Comparison of ENCODE assay signal across 8 cellular contexts in the genomic region with DNA sequence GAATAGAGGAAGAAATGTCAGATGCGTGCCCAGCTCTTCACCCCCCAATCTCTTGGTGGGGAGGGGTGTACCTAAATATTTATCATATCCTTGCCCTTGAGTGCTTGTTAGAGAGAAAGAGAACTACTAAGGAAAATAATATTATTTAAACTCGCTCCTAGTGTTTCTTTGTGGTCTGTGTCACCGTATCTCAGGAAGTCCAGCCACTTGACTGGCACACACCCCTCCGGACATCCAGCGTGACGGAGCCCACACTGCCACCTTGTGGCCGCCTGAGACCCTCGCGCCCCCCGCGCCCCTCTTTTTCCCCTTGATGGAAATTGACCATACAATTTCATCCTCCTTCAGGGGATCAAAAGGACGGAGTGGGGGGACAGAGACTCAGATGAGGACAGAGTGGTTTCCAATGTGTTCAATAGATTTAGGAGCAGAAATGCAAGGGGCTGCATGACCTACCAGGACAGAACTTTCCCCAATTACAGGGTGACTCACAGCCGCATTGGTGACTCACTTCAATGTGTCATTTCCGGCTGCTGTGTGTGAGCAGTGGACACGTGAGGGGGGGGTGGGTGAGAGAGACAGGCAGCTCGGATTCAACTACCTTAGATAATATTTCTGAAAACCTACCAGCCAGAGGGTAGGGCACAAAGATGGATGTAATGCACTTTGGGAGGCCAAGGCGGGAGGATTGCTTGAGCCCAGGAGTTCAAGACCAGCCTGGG. TPM values are rescaled to one million over a fixed set of nuclear protein-coding genes. Genes with fewer than 3 reads are reported as not detected.
DNase-seq lines count a peak whose midpoint lies in the region; ATAC-seq and TF ChIP-seq lines count a peak whose summit lies in the region.

No MANE protein-coding gene starts in this region.

- ATAC-seq in HG03378 (IDR thresholded peaks at IDR 0.05; ENCODE audit: unreplicated experiment): peak; percentile 61
- ATAC-seq in stimulated activated naive CD8-positive, alpha-beta T cell treated with anti-CD3 and anti-CD28 coated beads, Interleukin-15, amount 100 ng/mL, for 72 hours: peak; percentile 97

- no peaks in the 10 kb centered on the region for H3K9me2 ChIP-seq in OCI-LY1 (ENCODE audit: low read depth, low read length)

- no peaks in the 10 kb centered on the region for H3F3A ChIP-seq in OCI-LY1 (ENCODE audit: insufficient read depth, low read length)

- H3K27me3 Mint-ChIP-seq in nephron progenitor cell (ENCODE audit: low read depth, poor library complexity): peaks cover 16% of the 10 kb centered on the region
- peaks cover 45% of the 10 kb centered on the region for H3K27me3 Mint-ChIP-seq in stimulated activated naive CD8-positive, alpha-beta T cell treated with anti-CD3 and anti-CD28 coated beads, Interleukin-15, amount 100 ng/mL, for 72 hours

- DNase-seq in NCI-H345 (lab: John Stamatoyannopoulos, UW) (peak; percentile 25), NCI-H345 treated with DMSO at 0.1 percent for 48 hours (lab: John Stamatoyannopoulos, UW; ENCODE audit: unreplicated experiment) (no peak), epithelial cell of proximal tubule (ENCODE audit: low read depth) (peak; percentile 91), nephron progenitor cell (peak; percentile 75)
- peak; percentile 87 for DNase-seq in activated CD8-positive, alpha-beta memory T cell treated with anti-CD3 and anti-CD28 coated beads, Interleukin-2, amount 50 U/mL, for 4 hours
- peak; percentile 72 to 87 for DNase-seq in stimulated activated naive CD8-positive, alpha-beta T cell treated with anti-CD3 and anti-CD28 coated beads, Interleukin-15, amount 100 ng/mL, for 72 hours

- H3K4me1 Mint-ChIP-seq in nephron progenitor cell: peaks cover 62% of the 10 kb centered on the region
- peaks cover 72% of the 10 kb centered on the region for H3K4me1 Mint-ChIP-seq in stimulated activated naive CD8-positive, alpha-beta T cell treated with anti-CD3 and anti-CD28 coated beads, Interleukin-15, amount 100 ng/mL, for 72 hours

- H4K20me1 ChIP-seq in OCI-LY1 (ENCODE audit: insufficient read depth, low read length): no peaks in the 10 kb centered on the region

- TF ChIP-seq CTCF in OCI-LY1 (IDR thresholded peaks at IDR 0.05; ENCODE audit: low read length) (peak; percentile 98), epithelial cell of proximal tubule (conservative IDR thresholded peaks at IDR 0.05; ENCODE audit: low read depth, low read length) (peak; percentile 77), nephron progenitor cell (IDR thresholded peaks at IDR 0.05) (peak; percentile 78)

- no peak overlapping the region for H3K27ac ChIP-seq in OCI-LY1 (ENCODE audit: low read depth, low read length, poor library complexity, severe bottlenecking)

- H3K36me3 Mint-ChIP-seq in nephron progenitor cell (ENCODE audit: low read depth): no peaks in the 10 kb centered on the region

- peaks cover 4% of the 10 kb centered on the region for H3K4me1 ChIP-seq in OCI-LY1 (ENCODE audit: insufficient read depth, low read length, severe bottlenecking)

- H3K9me3 ChIP-seq in OCI-LY1 (ENCODE audit: low read length): no peaks in the 10 kb centered on the region

- no peaks in the 10 kb centered on the region for H3K9me3 Mint-ChIP-seq in nephron progenitor cell
- H3K9me3 Mint-ChIP-seq in stimulated activated naive CD8-positive, alpha-beta T cell treated with anti-CD3 and anti-CD28 coated beads, Interleukin-15, amount 100 ng/mL, for 72 hours: no peaks in the 10 kb centered on the region

- no peak overlapping the region for H3K9ac ChIP-seq in OCI-LY1 (ENCODE audit: low read length)

- no peak overlapping the region for H3K4me2 ChIP-seq in OCI-LY1 (ENCODE audit: low read length)

- H3K27ac Mint-ChIP-seq in nephron progenitor cell: peak overlapping the region; percentile 95
- H3K27ac Mint-ChIP-seq in stimulated activated naive CD8-positive, alpha-beta T cell treated with anti-CD3 and anti-CD28 coated beads, Interleukin-15, amount 100 ng/mL, for 72 hours: peak overlapping the region; percentile 81 to 93

- H3K4me3 Mint-ChIP-seq in nephron progenitor cell: peak overlapping the region; percentile 70
- peak overlapping the region; percentile 60 to 66 for H3K4me3 Mint-ChIP-seq in stimulated activated naive CD8-positive, alpha-beta T cell treated with anti-CD3 and anti-CD28 coated beads, Interleukin-15, amount 100 ng/mL, for 72 hours

- peaks cover 12% of the 10 kb centered on the region; the same call in 1 of the 2 replicates for H3K27me3 ChIP-seq in OCI-LY1 (ENCODE audit: insufficient read depth, low read length)

- H2AFZ ChIP-seq in OCI-LY1 (ENCODE audit: low read length): no peak overlapping the region

- no peaks in the 10 kb centered on the region for H3K79me2 ChIP-seq in OCI-LY1 (ENCODE audit: insufficient read depth, low read length)

- H3K4me3 ChIP-seq in OCI-LY1 (ENCODE audit: low read depth, low read length, poor library complexity, severe bottlenecking) (no peak overlapping the region), epithelial cell of proximal tubule (ENCODE audit: low read depth, low read length) (no peak overlapping the region)

- H3K36me3 ChIP-seq in OCI-LY1 (ENCODE audit: insufficient read depth, low read length): no peaks in the 10 kb centered on the region

RNA-seq across cellular contexts. Expression of gene SERPINE1, which starts 11.4 kb away (rescaled TPM):
- 160 and 249 TPM in 2 replicates for total RNA-seq in epithelial cell of proximal tubule

RNA-seq across cellular contexts. Expression of gene AP1S1, which starts 16.0 kb away (rescaled TPM):
- total RNA-seq in epithelial cell of proximal tubule: 178 and 190 TPM in 2 replicates

RNA-seq across cellular contexts. Expression of gene VGF, which starts 27.1 kb away (rescaled TPM):
- total RNA-seq in epithelial cell of proximal tubule: 1.4 and 20.9 TPM in 2 replicates

RNA-seq across cellular contexts. Expression of gene NAT16, which starts 41.8 kb away (rescaled TPM):
- total RNA-seq in epithelial cell of proximal tubule: 0.12 TPM in 1 of 2 replicates, not detected in the other

RNA-seq across cellular contexts. Expression of gene TRIM56, which starts 53.0 kb away (rescaled TPM):
- 9.2 and 9.4 TPM in 2 replicates for total RNA-seq in epithelial cell of proximal tubule
